1 cellular context compared by ENCODE assay signal in genomic region chr3:184121031-184121430, GRCh38. TPM values are rescaled to one million over a fixed set of nuclear protein-coding genes. Genes with fewer than 3 reads are reported as not detected.
"Had no signal": no experiment of that assay in that cellular context is flagged by ENCODE, and none has a peak within 500 bp of the region (broad histone marks: within the 10 kb centered on the region; RNA-seq: fewer than 3 reads in every experiment).

No MANE protein-coding gene starts in this region.

RNA-seq across cellular contexts. Expression of gene HTR3E, which starts 24.2 kb away (rescaled TPM):
- polyA plus RNA-seq: SK-N-SH had no signal
